14 cellular contexts compared by ENCODE assay signal in the genomic region with DNA sequence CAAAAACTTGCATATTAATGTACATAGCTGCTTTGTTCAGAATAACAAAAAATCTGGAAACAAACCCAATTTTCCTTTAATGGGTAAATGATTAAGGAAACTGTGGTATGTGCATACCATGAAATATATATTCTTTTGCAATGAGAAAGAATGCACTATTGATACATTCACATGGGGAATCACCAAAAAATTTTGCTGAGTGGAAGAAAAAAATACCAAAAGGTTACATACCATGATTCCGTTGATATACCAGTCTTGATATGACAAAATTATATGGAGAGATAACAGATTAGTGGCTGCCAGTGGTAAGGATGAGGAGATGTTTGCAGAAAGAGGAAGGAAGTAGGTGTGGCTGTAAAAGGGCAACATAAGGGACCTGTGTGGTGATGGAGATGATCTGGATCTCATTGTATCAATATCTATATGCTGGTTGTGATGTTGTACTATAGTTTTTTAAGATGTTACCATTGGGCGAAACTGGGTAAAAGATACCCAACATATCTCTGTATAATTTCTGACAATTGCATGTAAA.
"Had no signal": no experiment of that assay in that cellular context is flagged by ENCODE, and none has a peak within 500 bp of the region (broad histone marks: within the 10 kb centered on the region; RNA-seq: fewer than 3 reads in every experiment).

No MANE protein-coding gene starts in this region.

- H3K27me3 ChIP-seq: ascending aorta, pancreas, tibial nerve had no signal

- H3K4me3 Mint-ChIP-seq: activated CD4-positive, alpha-beta T cell treated with anti-CD3 and anti-CD28 coated beads for 36 hours; activated CD8-positive, alpha-beta T cell treated with anti-CD3 and anti-CD28 coated beads for 36 hours; T-helper 2 cell treated with Interferon-gamma antibody and Interleukin-4, amounts not matched to agents 5 μg/mL and 100 μg/mL, for 36 hours had no signal

- H3K4me1 ChIP-seq: foreskin keratinocyte, pancreas had no signal

- DNase-seq: activated CD4-positive, alpha-beta T cell treated with anti-CD3 and anti-CD28 coated beads for 36 hours; activated CD8-positive, alpha-beta memory T cell treated with anti-CD3 and anti-CD28 coated beads, Interleukin-2, amount 50 U/mL, for 4 hours; activated CD8-positive, alpha-beta T cell treated with anti-CD3 and anti-CD28 coated beads for 36 hours; foreskin keratinocyte; immature natural killer cell; lower lobe of right lung; midbrain; pancreas; stimulated activated CD4-positive, alpha-beta T cell treated with anti-CD3 and anti-CD28 coated beads, Interleukin-4, amount 100 ng/mL, for 1 hour; stimulated activated CD8-positive, alpha-beta memory T cell treated with anti-CD3 and anti-CD28 coated beads, Interleukin-4, amount 100 ng/mL, for 48 hours had no signal

- ATAC-seq: activated CD4-positive, alpha-beta T cell treated with anti-CD3 and anti-CD28 coated beads for 36 hours; activated CD8-positive, alpha-beta T cell treated with anti-CD3 and anti-CD28 coated beads for 36 hours; foreskin keratinocyte; lower lobe of right lung; pancreas had no signal

- H3K27ac ChIP-seq: ascending aorta, foreskin keratinocyte, lower lobe of right lung, pancreas, tibial nerve, VCaP had no signal

- H3K36me3 ChIP-seq: ascending aorta, lower lobe of right lung, pancreas, tibial nerve had no signal

- H3K9me3 ChIP-seq: ascending aorta, lower lobe of right lung, pancreas had no signal

- H3K27ac Mint-ChIP-seq: activated CD4-positive, alpha-beta T cell treated with anti-CD3 and anti-CD28 coated beads for 36 hours; activated CD8-positive, alpha-beta T cell treated with anti-CD3 and anti-CD28 coated beads for 36 hours; immature natural killer cell; T-helper 2 cell treated with Interferon-gamma antibody and Interleukin-4, amounts not matched to agents 5 μg/mL and 100 μg/mL, for 36 hours had no signal

- H3K4me3 ChIP-seq: ascending aorta, lower lobe of right lung, pancreas, tibial nerve had no signal
